ENCODE assay signal across 8 cellular contexts in the genomic region with DNA sequence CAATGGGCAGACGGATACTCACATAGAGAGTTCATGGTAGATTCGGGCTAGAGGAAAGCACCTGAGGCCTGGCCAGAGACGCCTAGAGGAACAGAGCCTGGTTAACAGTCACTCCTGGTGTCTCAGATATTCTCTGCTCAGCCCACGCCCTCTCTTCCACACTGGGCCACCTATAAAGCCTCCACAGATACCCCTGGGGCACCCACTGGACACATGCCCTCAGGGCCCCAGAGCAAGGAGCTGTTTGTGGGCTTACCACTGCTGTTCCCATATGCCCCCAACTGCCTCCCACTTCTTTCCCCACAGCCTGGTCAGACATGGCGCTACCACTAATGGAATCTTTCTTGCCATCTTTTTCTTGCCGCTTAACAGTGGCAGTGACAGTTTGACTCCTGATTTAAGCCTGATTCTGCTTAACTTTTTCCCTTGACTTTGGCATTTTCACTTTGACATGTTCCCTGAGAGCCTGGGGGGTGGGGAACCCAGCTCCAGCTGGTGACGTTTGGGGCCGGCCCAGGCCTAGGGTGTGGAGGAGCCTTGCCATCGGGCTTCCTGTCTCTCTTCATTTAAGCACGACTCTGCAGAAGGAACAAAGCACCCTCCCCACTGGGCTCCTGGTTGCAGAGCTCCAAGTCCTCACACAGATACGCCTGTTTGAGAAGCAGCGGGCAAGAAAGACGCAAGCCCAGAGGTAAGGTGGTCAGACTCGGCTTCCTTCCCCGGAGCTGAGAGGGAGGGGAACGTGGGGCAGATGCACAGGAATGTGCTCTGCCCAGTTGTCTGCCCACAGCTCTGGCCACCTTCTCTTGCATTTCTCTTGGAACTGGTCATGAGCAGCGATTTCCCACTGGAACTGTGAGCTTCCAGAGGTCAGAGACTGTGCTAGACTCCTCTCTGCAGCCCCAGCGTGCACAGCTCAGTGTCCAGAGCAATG. TPM values are rescaled to one million over a fixed set of nuclear protein-coding genes. Genes with fewer than 3 reads are reported as not detected.
DNase-seq lines count a peak whose midpoint lies in the region; ATAC-seq and TF ChIP-seq lines count a peak whose summit lies in the region.

A gene (plus strand): TSS at position 557 of the 934 bp plus-strand sequence. CDS start 10,611 bp downstream, outside the sequence.

- DNase-seq in HL-60 (ENCODE audit: low read depth in 1 of 2, low spot score in 1 of 2) (peak; percentile 88 to 95), left ventricle myocardium superior (peak; percentile 77), NCI-H1694 (lab: John Stamatoyannopoulos, UW) (no peak), NCI-H1417 (lab: John Stamatoyannopoulos, UW) (no peak), NCI-H2029 treated with DMSO at 0.1 percent for 48 hours (lab: John Stamatoyannopoulos, UW) (no peak), RKO (ENCODE audit: low spot score) (no peak)
- peak; percentile 61 to 62 for DNase-seq in activated CD4-positive, alpha-beta T cell treated with anti-CD3 and anti-CD28 coated beads, Interleukin-2, amount 50 U/mL, for 4 hours
- DNase-seq in stimulated activated CD4-positive, alpha-beta T cell treated with anti-CD3 and anti-CD28 coated beads, Interleukin-15, amount 100 ng/mL, for 24 hours = peak; percentile 94

- H3K27me3 ChIP-seq in HL-60 (ENCODE audit: insufficient read depth, poor library complexity, severe bottlenecking) = no peaks in the 10 kb centered on the region

- H3K27ac ChIP-seq in HL-60 (replicated peaks) = peak within 1 kb of the TSS; percentile 78

- TF ChIP-seq CTCF in HL-60 (IDR thresholded peaks at IDR 0.05; ENCODE audit: insufficient read depth, low read length) = no peak

- peak within 1 kb of the TSS; percentile 83 for H3K4me3 ChIP-seq in HL-60 (replicated peaks; ENCODE audit: insufficient read depth, low read length)

- peak; percentile 81 for ATAC-seq in left ventricle myocardium superior

- intact Hi-C loops in left ventricle myocardium superior (cut with micrococcal nuclease) = no loop called here

RNA-seq across cellular contexts. Expression of the gene that starts here (rescaled TPM):
- 8.4 TPM for total RNA-seq in left ventricle myocardium superior

Comparison
In these comparisons a context has a peak if more than half of its experiments do, and no peak if none do; other contexts are left out.
1. DNase-seq: peak in HL-60 (2 of 2), activated CD4-positive, alpha-beta T cell treated with anti-CD3 and anti-CD28 coated beads, Interleukin-2, amount 50 U/mL, for 4 hours (2 of 2), left ventricle myocardium superior (single experiment) and stimulated activated CD4-positive, alpha-beta T cell treated with anti-CD3 and anti-CD28 coated beads, Interleukin-15, amount 100 ng/mL, for 24 hours (single experiment); none in NCI-H1694 (single experiment), NCI-H1417 (0 of 3), NCI-H2029 treated with DMSO at 0.1 percent for 48 hours (single experiment) and RKO (single experiment).